ENCODE assay signal across 8 cellular contexts in the genomic region with DNA sequence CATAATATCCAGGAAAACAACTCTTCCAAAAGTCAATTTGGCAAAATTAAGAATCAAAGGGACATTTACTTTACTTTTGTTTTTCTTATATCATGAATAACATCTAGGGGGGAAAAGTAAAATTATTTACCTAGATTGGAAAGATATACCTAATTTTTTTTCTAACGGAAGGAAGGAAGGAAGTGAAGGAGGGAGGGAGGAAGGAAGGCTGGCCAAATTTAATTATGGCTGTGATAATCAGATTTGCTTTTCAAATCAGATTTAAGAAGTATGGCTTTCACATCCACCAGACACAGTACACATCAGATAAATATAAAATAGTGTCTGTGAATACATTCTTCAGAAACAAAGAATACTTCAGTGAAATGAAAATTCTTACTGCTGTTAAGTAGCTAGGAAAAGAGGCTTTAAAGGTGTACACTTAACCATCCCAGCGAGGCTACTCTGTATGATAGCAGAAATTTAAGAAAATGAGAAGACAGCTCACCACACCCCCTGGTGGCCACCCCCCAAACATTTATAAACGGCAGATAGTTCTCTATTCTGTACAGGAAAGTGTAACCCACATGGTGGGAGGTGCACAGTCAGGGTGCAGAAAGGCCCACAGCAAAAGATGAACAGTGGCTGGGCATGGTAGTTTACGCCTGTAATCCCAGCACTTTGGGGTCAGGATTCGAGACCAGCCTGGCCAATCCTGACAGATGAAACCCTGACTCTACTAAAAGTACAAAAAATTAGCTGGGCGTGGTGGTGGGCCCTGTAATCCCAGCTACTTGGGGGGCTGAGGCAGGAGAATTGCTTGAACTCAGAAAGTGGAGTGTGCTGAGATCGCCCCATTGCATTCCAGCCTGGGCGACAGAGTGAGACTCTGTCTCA.
DNase-seq lines count a peak whose midpoint lies in the region; ATAC-seq and TF ChIP-seq lines count a peak whose summit lies in the region.

No MANE protein-coding gene starts in this region.

- peak; percentile 96 for TF ChIP-seq CTCF in VCaP (conservative IDR thresholded peaks at IDR 0.05)
- TF ChIP-seq CTCF in MCF 10A (IDR thresholded peaks at IDR 0.05; ENCODE audit: unreplicated experiment), result peak; percentile 71

- CTCF ChIA-PET in MCF 10A (lab: Yijun Ruan, JAX), result interaction anchor here (0.6 to 6.5 kb wide), 36 partner anchors 11 to 410 kb away, joined by 3 to 85 read pairs (median 4); no protein-coding TSS in a partner anchor

- intact Hi-C loops in MCF 10A (cut with micrococcal nuclease), result loop anchor here (1.0 kb wide), 2 partner anchors 140 to 199 kb away; no protein-coding TSS in a partner anchor

- POLR2A ChIA-PET in MCF 10A (lab: Yijun Ruan, JAX), result interaction anchor here (0.9 to 4.0 kb wide), 10 partner anchors 11 to 187 kb away, joined by 3 to 44 read pairs (median 4); a partner anchor contains a TSS

- no peaks in the 10 kb centered on the region for H3K27me3 Mint-ChIP-seq in MCF 10A (ENCODE audit: insufficient read depth, unreplicated experiment)

- H3K27ac Mint-ChIP-seq in MCF 10A (ENCODE audit: low read depth, unreplicated experiment), result no peak overlapping the region

- BruUV-seq in MCF 10A (replicated peaks; lab: Mats Ljungman, UMichigan), result no TSS peak

- no peak overlapping the region for H3K4me3 Mint-ChIP-seq in MCF 10A (ENCODE audit: unreplicated experiment)

- peak overlapping the region; percentile 62 for H3K27ac ChIP-seq in VCaP

- H3K36me3 Mint-ChIP-seq in MCF 10A (ENCODE audit: insufficient read depth, unreplicated experiment), result peaks cover 12% of the 10 kb centered on the region

- ATAC-seq in GM21360 (IDR thresholded peaks at IDR 0.05; ENCODE audit: unreplicated experiment) (peak; percentile 57), GM21381 (IDR thresholded peaks at IDR 0.05; ENCODE audit: unreplicated experiment) (no peak)

- DNase-seq in AML-193 (lab: John Stamatoyannopoulos, UW) (peak; percentile 84), NCI-H2171 (lab: John Stamatoyannopoulos, UW) (peak; percentile 42), MCF 10A (ENCODE audit: unreplicated experiment) (peak; percentile 54), islet precursor cell (peak; percentile 84)
- DNase-seq in stimulated activated CD4-positive, alpha-beta T cell treated with anti-CD3 and anti-CD28 coated beads, Interleukin-1b, Interleukin-23, amount 100 ng/mL, for 4 hours (ENCODE audit: low read depth in 2 of 2), result peak; percentile 77 to 81

- H3K4me1 Mint-ChIP-seq in MCF 10A (ENCODE audit: insufficient read depth, unreplicated experiment), result no peaks in the 10 kb centered on the region

- H3K9me3 Mint-ChIP-seq in MCF 10A (ENCODE audit: unreplicated experiment), result no peaks in the 10 kb centered on the region
